Comparison of ENCODE assay signal across 20 cellular contexts in genomic region chr6:41641352-41641925, GRCh38. TPM values are rescaled to one million over a fixed set of nuclear protein-coding genes. Genes with fewer than 3 reads are reported as not detected.
DNase-seq lines count a peak whose midpoint lies in the region; ATAC-seq, FAIRE-seq and TF ChIP-seq lines count a peak whose summit lies in the region.
"Had no signal": no experiment of that assay in that cellular context is flagged by ENCODE, and none has a peak within 500 bp of the region (broad histone marks: within the 10 kb centered on the region; RNA-seq: fewer than 3 reads in every experiment).

No MANE protein-coding gene starts in this region.

- peaks cover 51% of the 10 kb centered on the region for H3K4me1 ChIP-seq in mammary epithelial cell (ENCODE audit: insufficient read depth, low read length)
- no peaks in the 10 kb centered on the region for H3K4me1 ChIP-seq in osteoblast (ENCODE audit: insufficient read depth, low read length)
- peaks cover 26% of the 10 kb centered on the region for H3K4me1 ChIP-seq in upper lobe of right lung
- peaks cover 61% of the 10 kb centered on the region for H3K4me1 ChIP-seq in HepG2 (ENCODE audit: insufficient read depth, low read length)

- H3K4me1 Mint-ChIP-seq in MCF 10A (ENCODE audit: insufficient read depth, unreplicated experiment) = peaks cover 26% of the 10 kb centered on the region

- H3K4me3 Mint-ChIP-seq in MCF 10A (ENCODE audit: unreplicated experiment) = no peak overlapping the region

- POLR2A ChIA-PET in MCF 10A (lab: Yijun Ruan, JAX) = interaction anchor here (0.6 kb wide), 2 partner anchors 112 to 564 kb away, joined by 3 read pairs; no protein-coding TSS in a partner anchor
- POLR2A ChIA-PET in HepG2 (lab: Yijun Ruan, JAX) = no interaction called here

- H3K27me3 Mint-ChIP-seq in MCF 10A (ENCODE audit: insufficient read depth, unreplicated experiment) = no peaks in the 10 kb centered on the region

- peaks cover 13% of the 10 kb centered on the region for H3K36me3 Mint-ChIP-seq in MCF 10A (ENCODE audit: insufficient read depth, unreplicated experiment)

- H2AFZ ChIP-seq in mammary epithelial cell (ENCODE audit: low read depth, low read length) = no peak overlapping the region
- H2AFZ ChIP-seq in osteoblast (ENCODE audit: low read length) = no peak overlapping the region
- no peak overlapping the region for H2AFZ ChIP-seq in HepG2 (ENCODE audit: low read length)

- TF ChIP-seq POLR2A in HepG2 (IDR thresholded peaks at IDR 0.05; ENCODE audit: insufficient read depth in 1 of 2, low read depth in 2 of 2, low read length in 2 of 2) = no peak

- H3K9me3 ChIP-seq in mammary epithelial cell (replicated peaks; ENCODE audit: insufficient read depth, low read length) (no peaks in the 10 kb centered on the region), iPS-18c (ENCODE audit: control insufficient read depth, insufficient read depth, low read length) (peaks cover 3% of the 10 kb centered on the region), osteoblast (ENCODE audit: low read depth, low read length) (no peaks in the 10 kb centered on the region), upper lobe of right lung (no peaks in the 10 kb centered on the region), HepG2 (ENCODE audit: low read length) (no peaks in the 10 kb centered on the region)
- H3K9me3 ChIP-seq: Peyer's patch had no signal

- WGBS in mammary epithelial cell (ENCODE audit: low coverage, missing lambda C conversion rate) = 72% methylated on average over 5 of the region's 9 CpGs
- WGBS in HepG2 (ENCODE audit: low lambda C conversion rate) = 73% methylated on average over 8 of the region's 9 CpGs

- H3K27me3 ChIP-seq in mammary epithelial cell (ENCODE audit: insufficient read depth, low read length) (no peaks in the 10 kb centered on the region), osteoblast (ENCODE audit: insufficient read depth, low read length) (peaks cover 91% of the 10 kb centered on the region), upper lobe of right lung (peaks cover 24% of the 10 kb centered on the region), HepG2 (ENCODE audit: control insufficient read depth in 1 of 2, insufficient read depth in 2 of 2, low read length in 2 of 2) (peaks cover 8 to 90% of the 10 kb centered on the region in 2 experiments; a peak in 4 of 5 replicates), brain microvascular endothelial cell (replicated peaks) (no peaks in the 10 kb centered on the region)

- H4K20me1 ChIP-seq in mammary epithelial cell (ENCODE audit: insufficient read depth, low read length) (no peaks in the 10 kb centered on the region), osteoblast (ENCODE audit: insufficient read depth, low read length) (no peaks in the 10 kb centered on the region), HepG2 (ENCODE audit: insufficient read depth, low read length) (no peaks in the 10 kb centered on the region)

- BruUV-seq in MCF 10A (replicated peaks; lab: Mats Ljungman, UMichigan) (TSS peak; percentile 4), mammary epithelial cell (replicated peaks; lab: Mats Ljungman, UMichigan) (no TSS peak), HepG2 (replicated peaks; lab: Mats Ljungman, UMichigan) (no TSS peak)

- H3K27ac Mint-ChIP-seq in MCF 10A (ENCODE audit: low read depth, unreplicated experiment) = no peak overlapping the region

- H3K4me3 ChIP-seq in mammary epithelial cell (replicated peaks in 1 of 3; ENCODE audit: insufficient read depth in 1 of 3, low read depth in 2 of 3, low read length in 3 of 3) = no peak overlapping the region
- peak overlapping the region; percentile 20; the same call in 1 of the 2 replicates for H3K4me3 ChIP-seq in iPS-18c (ENCODE audit: insufficient read depth, low read depth, low read length)
- H3K4me3 ChIP-seq in osteoblast (ENCODE audit: insufficient read depth, low read length) = no peak overlapping the region
- H3K4me3 ChIP-seq in upper lobe of right lung = no peak overlapping the region
- H3K4me3 ChIP-seq in HepG2 (replicated peaks in 1 of 3; ENCODE audit: insufficient read depth in 1 of 3, low read depth in 2 of 3, low read length in 3 of 3) = no peak overlapping the region
- H3K4me3 ChIP-seq in brain microvascular endothelial cell (ENCODE audit: low read depth, low read length) = no peak overlapping the region
- H3K4me3 ChIP-seq: GM12878, Peyer's patch had no signal

- ATAC-seq in upper lobe of right lung (no peak), HepG2 (no peak)
- ATAC-seq: GM12878 had no signal

- DNase-seq in MCF 10A (ENCODE audit: unreplicated experiment) (no peak), mammary epithelial cell (no peak), osteoblast (ENCODE audit: insufficient read length, low spot score, missing footprints) (peak; percentile 45), upper lobe of right lung (peak; percentile 48), SHP77 (lab: John Stamatoyannopoulos, UW) (no peak), HepG2 (ENCODE audit: low spot score) (no peak), brain microvascular endothelial cell (no peak)
- DNase-seq: COR-L47, HCEC 1CT, IMR-90, Kasumi-1, NCI-H1436, NCI-H2029 treated with DMSO at 0.1 percent for 48 hours, NCI-H510A treated with DMSO at 0.1 percent for 48 hours had no signal

- no peak overlapping the region for H3K9ac ChIP-seq in mammary epithelial cell (ENCODE audit: insufficient read depth, low read length)
- H3K9ac ChIP-seq in HepG2 (ENCODE audit: insufficient read depth, low read depth, low read length) = no peak overlapping the region

- intact Hi-C loops in MCF 10A (cut with micrococcal nuclease) (no loop called here), mammary epithelial cell (cut with micrococcal nuclease) (no loop called here), upper lobe of right lung (cut with DNase I) (no loop called here), HepG2 (cut with micrococcal nuclease; ENCODE audit: unreplicated experiment) (no loop called here)

- H3K9me3 Mint-ChIP-seq in MCF 10A (ENCODE audit: unreplicated experiment) = no peaks in the 10 kb centered on the region

- TF ChIP-seq RAD21 in HepG2 (CRISPR knock-in tag; IDR thresholded peaks at IDR 0.05) = no peak

- TF ChIP-seq EP300 in HepG2 (IDR thresholded peaks at IDR 0.05; ENCODE audit: low read depth in 2 of 2, low read length in 2 of 2) (no peak), HepG2 (CRISPR knock-in tag; IDR thresholded peaks at IDR 0.05; ENCODE audit: borderline replicate concordance) (no peak)

- no peak for FAIRE-seq in HepG2 (lab: Jason Lieb, UNC)
- FAIRE-seq: GM12878, GM18507 had no signal

- dilution Hi-C loops in mammary epithelial cell (cut with HindIII; ENCODE audit: low sequenced_read_pairs) = no loop called here

- in situ Hi-C loops in mammary epithelial cell (cut with MboI; ENCODE audit: low sequenced_read_pairs in 2 of 2) = no loop called here
- in situ Hi-C loops in HepG2 (cut with HindIII; ENCODE audit: extremely low pct_ligation_motif_present, low pct_unique_long_range_greater_than_20kb) = no loop called here
- in situ Hi-C loops in brain microvascular endothelial cell (cut with HindIII; ENCODE audit: low pct_ligation_motif_present, low sequenced_read_pairs) = no loop called here

- CTCF ChIA-PET in MCF 10A (lab: Yijun Ruan, JAX) (interaction anchor here (1.7 kb wide), 1 partner anchor 39 kb away, joined by 7 read pairs; no protein-coding TSS in a partner anchor), mammary epithelial cell (lab: Charles Lee; ENCODE audit: low non-redundant PET) (no interaction called here), HepG2 (lab: Yijun Ruan, JAX; ENCODE audit: low intra/inter-chr PET ratio, low total read pairs) (no interaction called here)

- H3K4me2 ChIP-seq in mammary epithelial cell (ENCODE audit: insufficient read depth, low read depth, low read length) = no peak overlapping the region
- H3K4me2 ChIP-seq in osteoblast (ENCODE audit: insufficient read depth, low read length) = no peak overlapping the region
- H3K4me2 ChIP-seq in HepG2 (ENCODE audit: low read depth, low read length) = no peak overlapping the region

- H3K27ac ChIP-seq in mammary epithelial cell (ENCODE audit: insufficient read depth, low read depth, low read length) (no peak overlapping the region), osteoblast (ENCODE audit: low read depth, low read length) (no peak overlapping the region), upper lobe of right lung (no peak overlapping the region), HepG2 (ENCODE audit: extremely low read length, insufficient read depth, low read length) (no peak overlapping the region), brain microvascular endothelial cell (no peak overlapping the region)
- H3K27ac ChIP-seq: 22Rv1, C4-2B, Peyer's patch had no signal

- H3K36me3 ChIP-seq in mammary epithelial cell (ENCODE audit: insufficient read depth, low read length) (peaks cover 12% of the 10 kb centered on the region), osteoblast (ENCODE audit: insufficient read depth, low read length) (no peaks in the 10 kb centered on the region), upper lobe of right lung (no peaks in the 10 kb centered on the region), HepG2 (replicated peaks in 1 of 2; ENCODE audit: control insufficient read depth in 1 of 2, insufficient read depth in 2 of 2, low read length in 2 of 2) (no peaks in the 10 kb centered on the region), brain microvascular endothelial cell (replicated peaks) (no peaks in the 10 kb centered on the region)
- H3K36me3 ChIP-seq: Peyer's patch had no signal

- TF ChIP-seq CTCF in MCF 10A (IDR thresholded peaks at IDR 0.05; ENCODE audit: unreplicated experiment) (no peak), mammary epithelial cell (conservative IDR thresholded peaks at IDR 0.05 in 1 of 2, IDR thresholded peaks at IDR 0.05 in 1 of 2; ENCODE audit: extremely low read depth in 1 of 2, insufficient read depth in 1 of 2, low read depth in 1 of 2, low read length in 2 of 2) (no peak), osteoblast (IDR thresholded peaks at IDR 0.05; ENCODE audit: extremely low read depth, low read depth, low read length) (no peak), upper lobe of right lung (IDR thresholded peaks at IDR 0.05) (no peak), HepG2 (CRISPR knock-in tag; IDR thresholded peaks at IDR 0.05) (no peak), brain microvascular endothelial cell (IDR thresholded peaks at IDR 0.05; ENCODE audit: low read depth, low read length, missing control alignments) (no peak)

- peaks cover 94% of the 10 kb centered on the region for H3K79me2 ChIP-seq in mammary epithelial cell (ENCODE audit: insufficient read depth, low read length)
- H3K79me2 ChIP-seq in osteoblast (ENCODE audit: insufficient read depth, low read length) = no peaks in the 10 kb centered on the region
- H3K79me2 ChIP-seq in HepG2 (ENCODE audit: insufficient read depth, low read length) = no peaks in the 10 kb centered on the region

RNA-seq across cellular contexts. Expression of gene MDFI, which starts 3.2 kb away (rescaled TPM):
- total RNA-seq in MCF 10A (2022) (39.1 and 59.1 TPM in 2 replicates), mammary epithelial cell (100 to 1,000 TPM; 137 to 163 TPM), osteoblast (0.72 and 5.3 TPM in 2 replicates), upper lobe of right lung (11.0 TPM), HepG2 (2016; rRNA removed; fragmentation: Illumina TruSeq; extraction: Trizol) (not detected in 2 replicates)
- polyA plus RNA-seq in mammary epithelial cell (121 TPM), HepG2 (2011; rRNA removed) (0.28 and 0.30 TPM in 2 replicates)
- polyA minus RNA-seq in mammary epithelial cell = 32.9 TPM
- total RNA-seq in HepG2 (2016; cell fraction: cytosol; rRNA removed; fragmentation: Illumina TruSeq; extraction: Trizol; ENCODE audit: low read depth) = not detected in 2 replicates
- total RNA-seq in HepG2 (2016; cell fraction: insoluble cytoplasmic fraction; rRNA removed; fragmentation: Illumina TruSeq; extraction: Trizol) = not detected in 2 replicates
- total RNA-seq in HepG2 (2016; cell fraction: membrane; rRNA removed; fragmentation: Illumina TruSeq; extraction: Trizol) = not detected in 2 replicates
- not detected in 2 replicates for total RNA-seq in HepG2 (2016; cell fraction: nucleus; rRNA removed; fragmentation: Illumina TruSeq; extraction: Trizol)
- 0.38 and 0.42 TPM in 2 replicates for polyA plus RNA-seq in HepG2 (2011; cell fraction: cytosol; rRNA removed)
- 0.23 and 0.29 TPM in 2 replicates for polyA plus RNA-seq in HepG2 (2011; cell fraction: nucleus; rRNA removed)
- 0.19 TPM in 1 of 2 replicates, not detected in the other for polyA plus RNA-seq in HepG2 (2012)
- 0.57 TPM in 1 of 2 replicates, not detected in the other for polyA plus RNA-seq in HepG2 (2016; cell fraction: cytosol; fragmentation: Illumina TruSeq; extraction: Trizol; ENCODE audit: low read depth)
- polyA plus RNA-seq in HepG2 (2016; cell fraction: insoluble cytoplasmic fraction; fragmentation: Illumina TruSeq; extraction: Trizol; ENCODE audit: low read depth) = not detected in 2 replicates
- polyA plus RNA-seq in HepG2 (2016; cell fraction: membrane; fragmentation: Illumina TruSeq; extraction: Trizol; ENCODE audit: low read depth) = not detected in 2 replicates
- not detected in 2 replicates for polyA plus RNA-seq in HepG2 (2016; cell fraction: nucleus; fragmentation: Illumina TruSeq; extraction: Trizol; ENCODE audit: insufficient read depth, low read depth)
- 0.18 TPM in 1 of 2 replicates, not detected in the other for polyA minus RNA-seq in HepG2 (2011; rRNA and poly(A)+ RNA removed; ENCODE audit: low replicate concordance)
- polyA minus RNA-seq in HepG2 (2011; cell fraction: cytosol; rRNA and poly(A)+ RNA removed) = not detected in 2 replicates
- polyA minus RNA-seq in HepG2 (2011; cell fraction: nucleus; rRNA and poly(A)+ RNA removed) = not detected in 2 replicates
- total RNA-seq: GM12878 had no signal
- polyA plus RNA-seq: GM12878 had no signal

Comparison
In these comparisons a context has a peak if more than half of its experiments do, and no peak if none do; other contexts are left out.
1. DNase-seq: peak in osteoblast (single experiment) and upper lobe of right lung (single experiment); none in MCF 10A (single experiment), mammary epithelial cell (single experiment), SHP77 (0 of 2), HepG2 (single experiment) and brain microvascular endothelial cell (single experiment).